In genomic region chr20:35601021-35601973, GRCh38 we compare ENCODE assay signal across 8 cellular contexts. TPM values are rescaled to one million over a fixed set of nuclear protein-coding genes. Genes with fewer than 3 reads are reported as not detected.
DNase-seq lines count a peak whose midpoint lies in the region; ATAC-seq and TF ChIP-seq lines count a peak whose summit lies in the region.

No MANE protein-coding gene starts in this region.

- H4K20me1 ChIP-seq in GM23338 (replicated peaks; ENCODE audit: insufficient read depth) = no peaks in the 10 kb centered on the region

- no peaks in the 10 kb centered on the region for H3F3A ChIP-seq in GM23338 (replicated peaks; ENCODE audit: low read depth)

- peak; percentile 70 for ATAC-seq in GM23338
- no peak for ATAC-seq in GM19467 (IDR thresholded peaks at IDR 0.05; ENCODE audit: unreplicated experiment)

- peaks cover 50% of the 10 kb centered on the region for H3K27me3 Mint-ChIP-seq in GM23338 (ENCODE audit: insufficient read depth, low read depth, poor library complexity)

- H3K36me3 ChIP-seq in GM23338 (ENCODE audit: insufficient read depth) (no peaks in the 10 kb centered on the region), muscle layer of duodenum (ENCODE audit: control insufficient read depth in 1 of 2, insufficient read depth in 2 of 2, low read length in 2 of 2) (no peaks in the 10 kb centered on the region)

- H3K4me1 Mint-ChIP-seq in GM23338 = peaks cover 18% of the 10 kb centered on the region

- TF ChIP-seq CTCF in GM23338 (conservative IDR thresholded peaks at IDR 0.05; ENCODE audit: low read depth in 2 of 2) (peak; percentile 13 to 50; a peak in 2 of 4 replicates), epithelial cell of proximal tubule (conservative IDR thresholded peaks at IDR 0.05; ENCODE audit: low read depth, low read length) (peak; percentile 44)

- H3K27ac ChIP-seq in GM23338 (ENCODE audit: low read depth) (no peak overlapping the region), muscle layer of duodenum (ENCODE audit: low read length) (no peak overlapping the region)

- DNase-seq in AG08395 (ENCODE audit: low spot score) = peak; percentile 65
- DNase-seq in GM23338 (ENCODE audit: low spot score) = peak; percentile 86
- DNase-seq in NCI-H748 treated with DMSO at 0.1 percent for 48 hours (lab: John Stamatoyannopoulos, UW) = peak; percentile 57
- peak; percentile 72 for DNase-seq in activated T-cell treated with anti-CD3 and anti-CD28 coated beads for 1 hour (ENCODE audit: low read depth)
- DNase-seq in epithelial cell of proximal tubule (ENCODE audit: low read depth) = no peak
- DNase-seq in stimulated activated CD8-positive, alpha-beta memory T cell treated with anti-CD3 and anti-CD28 coated beads, Interleukin-4, amount 100 ng/mL, for 4 hours (ENCODE audit: low read depth in 2 of 2, low spot score in 1 of 2) = peak; percentile 40 to 60

- H3K4me1 ChIP-seq in GM23338 (ENCODE audit: insufficient read depth) = peaks cover 4% of the 10 kb centered on the region
- peaks cover 0 to 17% of the 10 kb centered on the region in 2 donors for H3K4me1 ChIP-seq in muscle layer of duodenum (ENCODE audit: control insufficient read depth in 1 of 2, insufficient read depth in 2 of 2, low read length in 2 of 2)

- no peaks in the 10 kb centered on the region for H3K9me2 ChIP-seq in GM23338 (ENCODE audit: insufficient read depth)

- peak overlapping the region; percentile 97 for H3K4me2 ChIP-seq in GM23338

- H3K4me3 ChIP-seq in GM23338 (peak overlapping the region; percentile 80), epithelial cell of proximal tubule (ENCODE audit: low read depth, low read length) (peak overlapping the region; percentile 41), muscle layer of duodenum (ENCODE audit: low read depth in 1 of 2, low read length in 2 of 2) (peak overlapping the region; percentile 37 to 63)

- H3K27ac Mint-ChIP-seq in GM23338 = no peak overlapping the region

- H3K79me2 ChIP-seq in GM23338 (replicated peaks; ENCODE audit: insufficient read depth) = no peaks in the 10 kb centered on the region

- H3K4me3 Mint-ChIP-seq in GM23338 = peak overlapping the region; percentile 80

- no peaks in the 10 kb centered on the region for H3K9me3 ChIP-seq in muscle layer of duodenum (ENCODE audit: control insufficient read depth in 1 of 2, low read length in 2 of 2)

- H3K9me3 Mint-ChIP-seq in GM23338 = no peaks in the 10 kb centered on the region; the same call in 2 of the 3 replicates

- no peaks in the 10 kb centered on the region; the same call in 1 of the 3 replicates for H3K36me3 Mint-ChIP-seq in GM23338 (ENCODE audit: low read depth)

- H3K27me3 ChIP-seq in GM23338 (ENCODE audit: insufficient read depth) (peaks cover 48% of the 10 kb centered on the region), muscle layer of duodenum (ENCODE audit: low read depth, low read length) (no peaks in the 10 kb centered on the region)

- H2AFZ ChIP-seq in GM23338 = peak overlapping the region; percentile 98

TF ChIP-seq in GM23338, 12 proteins besides CTCF, POLR2A, EP300 and RAD21:
- peak; percentile 83 for TF ChIP-seq CREB1 (CRISPR knock-in tag; IDR thresholded peaks at IDR 0.05; ENCODE audit: low read depth)
- no peak for TF ChIP-seq ZNF331 (CRISPR knock-in tag; IDR thresholded peaks at IDR 0.05; ENCODE audit: low read depth)
TF ChIP-seq in GM23338: peak in this region for 1.

RNA-seq across cellular contexts. Expression of gene SPAG4, which starts 14.3 kb away (rescaled TPM):
- 0.39 and 2.7 TPM in 2 replicates for total RNA-seq in GM23338 (2014; rRNA removed; shearing (Covaris generic))
- polyA plus RNA-seq in GM23338 (2016; fragmentation: Nextera tagmentation; extraction: Ambion mirVana) = 2.9 and 3.8 TPM in 2 replicates
- total RNA-seq in epithelial cell of proximal tubule = 3.5 and 15.9 TPM in 2 replicates

RNA-seq across cellular contexts. Expression of gene ERGIC3, which starts 59.4 kb away (rescaled TPM):
- 121 and 147 TPM in 2 replicates for total RNA-seq in GM23338 (2014; rRNA removed; shearing (Covaris generic))
- polyA plus RNA-seq in GM23338 (2016; fragmentation: Nextera tagmentation; extraction: Ambion mirVana) = 139 and 155 TPM in 2 replicates
- 179 and 203 TPM in 2 replicates for total RNA-seq in epithelial cell of proximal tubule
